2 cellular contexts compared by ENCODE assay signal in genomic region chr3:127005864-127006500, GRCh38.
TF ChIP-seq lines count a peak whose summit lies in the region.

No MANE protein-coding gene starts in this region.

TF ChIP-seq in HEK293, 187 proteins besides CTCF, POLR2A, EP300 and RAD21:
- peak; percentile 43 for TF ChIP-seq ZFHX2 (tag by site-specific recombination; conservative IDR thresholded peaks at IDR 0.05)
- TF ChIP-seq, protein P1, sequence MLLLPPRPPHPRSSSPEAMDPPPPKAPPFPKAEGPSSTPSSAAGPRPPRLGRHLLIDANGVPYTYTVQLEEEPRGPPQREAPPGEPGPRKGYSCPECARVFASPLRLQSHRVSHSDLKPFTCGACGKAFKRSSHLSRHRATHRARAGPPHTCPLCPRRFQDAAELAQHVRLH (tag by site-specific recombination; IDR thresholded peaks at IDR 0.05): no peak

TF ChIP-seq in H1, 55 proteins besides CTCF, POLR2A, EP300 and RAD21:
- TF ChIP-seq EZH2 (IDR thresholded peaks at IDR 0.05; ENCODE audit: low read depth, low read length, severe bottlenecking) (no peak), JUND (IDR thresholded peaks at IDR 0.05; ENCODE audit: low read length) (no peak), YY1 (IDR thresholded peaks at IDR 0.05; ENCODE audit: low read depth, low read length) (no peak), FOSL1 (IDR thresholded peaks at IDR 0.05; ENCODE audit: insufficient read depth, low read depth, low read length) (no peak), SIX5 (IDR thresholded peaks at IDR 0.05; ENCODE audit: low read depth, low read length) (no peak)
